Comparison of ENCODE assay signal across 18 cellular contexts in the genomic region with DNA sequence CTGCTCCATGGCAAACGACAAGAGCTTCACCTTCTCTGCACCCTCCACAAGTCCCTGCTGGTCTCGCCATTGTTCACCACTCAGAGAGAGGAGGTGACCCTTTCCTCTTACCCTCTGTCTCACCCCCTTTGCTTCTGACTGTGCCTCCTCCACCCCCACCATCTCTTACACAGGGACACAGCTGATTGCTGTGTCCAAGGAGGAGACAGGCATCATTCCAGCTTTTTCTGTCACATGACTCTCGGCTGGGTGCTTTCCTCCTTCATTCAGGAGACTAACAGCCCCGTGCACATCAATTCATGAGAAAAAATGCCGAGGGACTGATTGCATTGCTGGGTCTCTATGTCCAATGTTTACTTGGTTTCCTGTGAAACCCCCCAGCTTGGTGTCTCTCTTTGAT.
DNase-seq lines count a peak whose midpoint lies in the region; ATAC-seq and TF ChIP-seq lines count a peak whose summit lies in the region.
"Had no signal": no experiment of that assay in that cellular context is flagged by ENCODE, and none has a peak within 500 bp of the region (broad histone marks: within the 10 kb centered on the region; RNA-seq: fewer than 3 reads in every experiment).

No MANE protein-coding gene starts in this region.

- H4K20me1 ChIP-seq in neural progenitor cell (ENCODE audit: low read depth), result no peaks in the 10 kb centered on the region

- H3K9ac ChIP-seq in neural progenitor cell, result no peak overlapping the region

- intact Hi-C loops in left ventricle myocardium superior (cut with micrococcal nuclease), result no loop called here

- H3K36me3 Mint-ChIP-seq in neural progenitor cell, result peaks cover 2% of the 10 kb centered on the region
- H3K36me3 Mint-ChIP-seq: CD14-positive monocyte had no signal

- no peaks in the 10 kb centered on the region for H3F3A ChIP-seq in neural progenitor cell (ENCODE audit: low read depth)

- no peak for TF ChIP-seq CTCF in right atrium auricular region (IDR thresholded peaks at IDR 0.05)
- no peak for TF ChIP-seq CTCF in neural progenitor cell (IDR thresholded peaks at IDR 0.05)

- ATAC-seq in left ventricle myocardium superior, result peak; percentile 64
- ATAC-seq in HG02970 (IDR thresholded peaks at IDR 0.05; ENCODE audit: low FRiP score, unreplicated experiment), result no peak
- no peak for ATAC-seq in HG03521 (IDR thresholded peaks at IDR 0.05; ENCODE audit: unreplicated experiment)
- ATAC-seq: Panc1 had no signal

- no peak overlapping the region for H3K4me3 ChIP-seq in right atrium auricular region
- H3K4me3 ChIP-seq in neural progenitor cell, result no peak overlapping the region

- H3K36me3 ChIP-seq in right atrium auricular region, result no peaks in the 10 kb centered on the region
- no peaks in the 10 kb centered on the region for H3K36me3 ChIP-seq in neural progenitor cell

- H3K4me1 Mint-ChIP-seq in neural progenitor cell, result peaks cover 54% of the 10 kb centered on the region
- H3K4me1 Mint-ChIP-seq: CD14-positive monocyte had no signal

- H3K4me2 ChIP-seq in neural progenitor cell, result peak overlapping the region; percentile 42

- H3K27me3 Mint-ChIP-seq in neural progenitor cell (ENCODE audit: insufficient read depth, low read depth), result peaks cover 9% of the 10 kb centered on the region

- DNase-seq in left ventricle myocardium superior, result no peak
- no peak for DNase-seq in right atrium auricular region (ENCODE audit: low spot score)
- DNase-seq in foreskin melanocyte, result peak; percentile 7
- DNase-seq in neural progenitor cell (ENCODE audit: low spot score), result no peak
- no peak for DNase-seq in activated effector memory CD4-positive, alpha-beta T cell treated with Interleukin-2 at 50 U/mL for 16 hours
- DNase-seq in iPS-NIHi7 (ENCODE audit: extremely low spot score), result no peak
- DNase-seq: DMS79, KG1, NCI-H1105, NCI-H146, NCI-H2029, NCI-H226, NCI-H510A treated with DMSO at 0.1 percent for 48 hours, NCI-H748 treated with DMSO at 0.1 percent for 48 hours had no signal

- H3K9me3 Mint-ChIP-seq in neural progenitor cell, result peaks cover 5% of the 10 kb centered on the region

- no peak overlapping the region for H3K27ac ChIP-seq in right atrium auricular region
- H3K27ac ChIP-seq in neural progenitor cell, result no peak overlapping the region

- peaks cover 0 to 4% of the 10 kb centered on the region in 2 donors for H3K4me1 ChIP-seq in right atrium auricular region
- H3K4me1 ChIP-seq in neural progenitor cell, result peaks cover 19% of the 10 kb centered on the region

- H3K4me3 Mint-ChIP-seq in neural progenitor cell, result peak overlapping the region; percentile 74
- H3K4me3 Mint-ChIP-seq: CD14-positive monocyte had no signal

- no peaks in the 10 kb centered on the region for H3K79me2 ChIP-seq in neural progenitor cell (ENCODE audit: low read depth)

- no peak overlapping the region for H2AFZ ChIP-seq in neural progenitor cell (replicated peaks)

- no peaks in the 10 kb centered on the region for H3K27me3 ChIP-seq in right atrium auricular region
- H3K27me3 ChIP-seq in neural progenitor cell, result peaks cover 3% of the 10 kb centered on the region

- H3K9me3 ChIP-seq in right atrium auricular region, result no peaks in the 10 kb centered on the region
- H3K9me3 ChIP-seq in neural progenitor cell (ENCODE audit: low read depth), result no peaks in the 10 kb centered on the region

- H3K27ac Mint-ChIP-seq in neural progenitor cell, result peak overlapping the region; percentile 98
- H3K27ac Mint-ChIP-seq: CD14-positive monocyte had no signal
